In the genomic region with DNA sequence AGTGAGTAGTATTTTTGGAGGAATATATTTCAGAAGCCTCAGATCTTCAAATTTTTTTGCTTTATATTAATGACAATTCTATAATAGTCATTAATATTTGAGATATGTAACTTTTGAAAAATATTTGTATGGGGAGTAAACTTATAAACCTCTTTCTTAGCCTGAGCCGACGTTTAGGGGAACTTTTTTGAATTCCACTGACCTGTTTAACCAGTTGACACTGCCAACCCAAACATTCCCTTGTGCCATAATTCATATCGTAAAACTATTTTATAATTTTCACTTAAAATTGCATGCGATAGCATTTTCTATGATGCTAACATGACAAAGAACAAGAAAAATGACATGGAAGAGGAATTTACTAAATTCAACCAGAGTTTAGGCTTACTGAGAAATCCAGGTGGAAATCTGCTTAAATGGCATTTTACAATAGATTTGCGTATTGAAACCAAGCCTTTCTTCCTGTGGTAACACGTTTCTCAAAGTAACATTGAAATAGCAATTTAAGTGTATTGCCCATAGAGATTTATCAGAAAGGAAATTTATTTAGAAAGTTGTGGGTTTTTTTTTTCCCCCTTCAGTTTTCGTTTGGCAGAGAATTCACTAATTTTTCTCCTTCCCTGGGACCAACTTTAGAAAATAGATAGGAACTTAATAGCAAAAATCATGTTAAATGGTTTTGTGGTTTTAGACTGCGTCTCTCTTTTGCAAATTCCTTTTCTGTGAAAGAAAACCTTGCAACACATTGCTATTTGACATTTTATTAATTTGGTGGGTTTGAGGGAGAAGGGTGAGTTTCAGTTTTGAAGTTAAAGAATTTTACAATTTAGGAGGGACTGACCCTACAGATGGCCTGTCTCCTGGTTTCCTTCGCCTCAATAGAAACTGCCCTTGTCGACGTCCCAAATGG, we compare ENCODE assay signal across 18 cellular contexts.
DNase-seq lines count a peak whose midpoint lies in the region; ATAC-seq, FAIRE-seq and TF ChIP-seq lines count a peak whose summit lies in the region.
"Had no signal": no experiment of that assay in that cellular context is flagged by ENCODE, and none has a peak within 500 bp of the region (broad histone marks: within the 10 kb centered on the region; RNA-seq: fewer than 3 reads in every experiment).

No MANE protein-coding gene starts in this region.

- H3K27ac ChIP-seq in A549 (no peak overlapping the region), PC-3 (ENCODE audit: low read length) (peak overlapping the region; percentile 62), breast epithelium (peak overlapping the region; percentile 29 to 79), left lung (peak overlapping the region; percentile 16 to 21), neural progenitor cell (no peak overlapping the region)

- intact Hi-C loops in PC-3 (cut with micrococcal nuclease) (loop anchor here (5.0 kb wide), 1 partner anchor 47 kb away; no protein-coding TSS in a partner anchor), breast epithelium (cut with DNase I; ENCODE audit: low total_unique reads) (no loop called here), left lung (cut with DNase I) (no loop called here)

- DNase-seq in A549 (ENCODE audit: low read depth in 1 of 2, low spot score in 1 of 2) (no peak), PC-3 (peak; percentile 69), breast epithelium (ENCODE audit: low spot score in 2 of 2) (no peak), left lung (no peak), HCEC 1CT (no peak), neural progenitor cell (ENCODE audit: low spot score) (no peak), HTR-8/SVneo (ENCODE audit: insufficient read length, low spot score) (no peak)
- no peak for DNase-seq in activated CD8-positive, alpha-beta T cell treated with anti-CD3 and anti-CD28 coated beads, Interleukin-2, amount 10 ng/mL, durations not matched to agents 7 days and 5 days
- DNase-seq: activated B cell treated with CpG ODN at 0.5 μM for 24 hours; activated gamma-delta T cell treated with Interleukin-2 at 50 U/mL for 16 hours; HFFc6; kidney glomerular epithelial cell; naive B cell; NCI-H2029; NCI-H524 treated with DMSO at 0.1 percent for 48 hours; stimulated activated CD8-positive, alpha-beta memory T cell treated with anti-CD3 and anti-CD28 coated beads, Interleukin-4, amount 100 ng/mL, for 48 hours; T-helper 1 cell had no signal

- H3F3A ChIP-seq in PC-3 (ENCODE audit: low read length, unreplicated experiment) (no peaks in the 10 kb centered on the region), neural progenitor cell (ENCODE audit: low read depth) (no peaks in the 10 kb centered on the region)

- no peak overlapping the region for H3K27ac Mint-ChIP-seq in neural progenitor cell
- H3K27ac Mint-ChIP-seq in activated CD8-positive, alpha-beta T cell treated with anti-CD3 and anti-CD28 coated beads, Interleukin-2, amount 10 ng/mL, durations not matched to agents 7 days and 5 days: no peak overlapping the region
- H3K27ac Mint-ChIP-seq: activated B cell treated with CpG ODN at 0.5 μM for 24 hours, endodermal cell had no signal

- no peak overlapping the region for H3K4me2 ChIP-seq in A549
- peak overlapping the region; percentile 40 for H3K4me2 ChIP-seq in PC-3 (ENCODE audit: low read length)
- H3K4me2 ChIP-seq in neural progenitor cell: no peak overlapping the region

- WGBS in A549 (ENCODE audit: missing lambda C conversion rate): 89% methylated on average over 11 of the region's 11 CpGs

- H3K4me3 ChIP-seq in A549 (no peak overlapping the region), PC-3 (ENCODE audit: low read length) (peak overlapping the region; percentile 1; the same call in 1 of the 2 replicates), breast epithelium (peak overlapping the region in 1 of 3 donors; percentile 29), left lung (no peak overlapping the region), neural progenitor cell (no peak overlapping the region)

- CTCF ChIA-PET in A549 (lab: Yijun Ruan, JAX): no interaction called here
- CTCF ChIA-PET in PC-3 (lab: Charles Lee): no interaction called here
- CTCF ChIA-PET in activated CD8-positive, alpha-beta T cell treated with anti-CD3 and anti-CD28 coated beads, Interleukin-2, amount 10 ng/mL, durations not matched to agents 7 days and 5 days (lab: Charles Lee): no interaction called here

- H3K79me2 ChIP-seq in PC-3 (ENCODE audit: low read length): peaks cover 66% of the 10 kb centered on the region
- no peaks in the 10 kb centered on the region for H3K79me2 ChIP-seq in neural progenitor cell (ENCODE audit: low read depth)

- no peaks in the 10 kb centered on the region for H3K9me3 ChIP-seq in A549
- H3K9me3 ChIP-seq in PC-3 (ENCODE audit: low read length): no peaks in the 10 kb centered on the region
- H3K9me3 ChIP-seq in breast epithelium: no peaks in the 10 kb centered on the region
- no peaks in the 10 kb centered on the region for H3K9me3 ChIP-seq in left lung
- peaks cover 5% of the 10 kb centered on the region for H3K9me3 ChIP-seq in neural progenitor cell (ENCODE audit: low read depth)

- no peak overlapping the region for H3K9ac ChIP-seq in PC-3 (ENCODE audit: low read length)
- H3K9ac ChIP-seq in neural progenitor cell: no peak overlapping the region

- TF ChIP-seq POLR2A in A549 (IDR thresholded peaks at IDR 0.05; ENCODE audit: low read length) (no peak), breast epithelium (IDR thresholded peaks at IDR 0.05) (no peak)

- no peaks in the 10 kb centered on the region for H3K27me3 ChIP-seq in PC-3 (ENCODE audit: low read length)
- no peaks in the 10 kb centered on the region for H3K27me3 ChIP-seq in breast epithelium
- no peaks in the 10 kb centered on the region for H3K27me3 ChIP-seq in left lung
- no peaks in the 10 kb centered on the region for H3K27me3 ChIP-seq in neural progenitor cell

- BruUV-seq in PC-3 (replicated peaks; lab: Mats Ljungman, UMichigan): no TSS peak

- H3K4me3 Mint-ChIP-seq in neural progenitor cell: no peak overlapping the region
- H3K4me3 Mint-ChIP-seq in activated CD8-positive, alpha-beta T cell treated with anti-CD3 and anti-CD28 coated beads, Interleukin-2, amount 10 ng/mL, durations not matched to agents 7 days and 5 days: no peak overlapping the region
- H3K4me3 Mint-ChIP-seq: activated B cell treated with CpG ODN at 0.5 μM for 24 hours, endodermal cell, naive B cell had no signal

- H4K20me1 ChIP-seq in PC-3 (ENCODE audit: low read length) (no peaks in the 10 kb centered on the region), neural progenitor cell (ENCODE audit: low read depth) (no peaks in the 10 kb centered on the region)

- H2AFZ ChIP-seq in PC-3 (ENCODE audit: low read length) (no peak overlapping the region), neural progenitor cell (replicated peaks) (no peak overlapping the region)

- FAIRE-seq in A549 (lab: Jason Lieb, UNC) (no peak), HTR-8/SVneo (lab: Jason Lieb, UNC) (no peak)

- H3K36me3 ChIP-seq in PC-3 (ENCODE audit: low read depth, low read length) (peaks cover 5% of the 10 kb centered on the region), breast epithelium (no peaks in the 10 kb centered on the region), left lung (no peaks in the 10 kb centered on the region), neural progenitor cell (no peaks in the 10 kb centered on the region)

- H3K36me3 Mint-ChIP-seq in neural progenitor cell: peaks cover 20% of the 10 kb centered on the region
- no peaks in the 10 kb centered on the region for H3K36me3 Mint-ChIP-seq in activated CD8-positive, alpha-beta T cell treated with anti-CD3 and anti-CD28 coated beads, Interleukin-2, amount 10 ng/mL, durations not matched to agents 7 days and 5 days (ENCODE audit: low read depth)
- H3K36me3 Mint-ChIP-seq: naive B cell had no signal

- TF ChIP-seq RAD21 in A549 (conservative IDR thresholded peaks at IDR 0.05 in 1 of 2, IDR thresholded peaks at IDR 0.05 in 1 of 2): no peak

- peaks cover 17% of the 10 kb centered on the region for H3K9me3 Mint-ChIP-seq in neural progenitor cell
- H3K9me3 Mint-ChIP-seq in activated CD8-positive, alpha-beta T cell treated with anti-CD3 and anti-CD28 coated beads, Interleukin-2, amount 10 ng/mL, durations not matched to agents 7 days and 5 days (ENCODE audit: insufficient read depth): no peaks in the 10 kb centered on the region
- H3K9me3 Mint-ChIP-seq: activated B cell treated with CpG ODN at 0.5 μM for 24 hours, HFFc6 had no signal

- peaks cover 2% of the 10 kb centered on the region for H3K27me3 Mint-ChIP-seq in neural progenitor cell (ENCODE audit: insufficient read depth, low read depth)
- peaks cover 3% of the 10 kb centered on the region for H3K27me3 Mint-ChIP-seq in activated CD8-positive, alpha-beta T cell treated with anti-CD3 and anti-CD28 coated beads, Interleukin-2, amount 10 ng/mL, durations not matched to agents 7 days and 5 days (ENCODE audit: low read depth)

- no peaks in the 10 kb centered on the region for H3K9me2 ChIP-seq in PC-3 (replicated peaks; ENCODE audit: low read length)

- no peak for ATAC-seq in A549
- peak; percentile 54 for ATAC-seq in PC-3
- no peak for ATAC-seq in left lung
- ATAC-seq in activated CD8-positive, alpha-beta T cell treated with anti-CD3 and anti-CD28 coated beads, Interleukin-2, amount 10 ng/mL, durations not matched to agents 7 days and 5 days: no peak

- TF ChIP-seq EP300 in A549 (IDR thresholded peaks at IDR 0.05): no peak

- H3K4me1 ChIP-seq in A549 (peaks cover 12% of the 10 kb centered on the region; the same call in 2 of the 3 replicates), PC-3 (ENCODE audit: insufficient read depth, low read length) (peaks cover 51% of the 10 kb centered on the region), breast epithelium (peaks cover 0 to 6% of the 10 kb centered on the region in 2 donors), left lung (peaks cover 29 to 33% of the 10 kb centered on the region in 2 donors), neural progenitor cell (peaks cover 6% of the 10 kb centered on the region)

- POLR2A ChIA-PET in A549 (lab: Yijun Ruan, JAX) (no interaction called here), PC-3 (lab: Charles Lee; ENCODE audit: unreplicated experiment) (no interaction called here)
- POLR2A ChIA-PET in activated CD8-positive, alpha-beta T cell treated with anti-CD3 and anti-CD28 coated beads, Interleukin-2, amount 10 ng/mL, durations not matched to agents 7 days and 5 days (lab: Charles Lee): no interaction called here

- TF ChIP-seq CTCF in A549 (IDR thresholded peaks at IDR 0.05): no peak
- no peak for TF ChIP-seq CTCF in PC-3 (conservative IDR thresholded peaks at IDR 0.05; ENCODE audit: low read depth, low read length)
- TF ChIP-seq CTCF in breast epithelium (IDR thresholded peaks at IDR 0.05): no peak
- TF ChIP-seq CTCF in left lung (IDR thresholded peaks at IDR 0.05): no peak
- no peak for TF ChIP-seq CTCF in neural progenitor cell (IDR thresholded peaks at IDR 0.05)

- peaks cover 16% of the 10 kb centered on the region for H3K4me1 Mint-ChIP-seq in neural progenitor cell
- no peaks in the 10 kb centered on the region for H3K4me1 Mint-ChIP-seq in activated CD8-positive, alpha-beta T cell treated with anti-CD3 and anti-CD28 coated beads, Interleukin-2, amount 10 ng/mL, durations not matched to agents 7 days and 5 days (ENCODE audit: low read depth)
- H3K4me1 Mint-ChIP-seq: activated B cell treated with CpG ODN at 0.5 μM for 24 hours, naive B cell had no signal

TF ChIP-seq in A549, 52 proteins besides CTCF, POLR2A, EP300 and RAD21:
- TF ChIP-seq MAFK (IDR thresholded peaks at IDR 0.05; ENCODE audit: partially characterized antibody) (peak; percentile 59), ZFP36 (IDR thresholded peaks at IDR 0.05; ENCODE audit: borderline replicate concordance, partially characterized antibody) (no peak)
TF ChIP-seq in A549: peak in this region for 1.

Comparison
In these comparisons a context has a peak if more than half of its experiments do, and no peak if none do; other contexts are left out.
1. H3K27ac ChIP-seq: peak in PC-3 (single experiment), breast epithelium (2 of 2) and left lung (2 of 2); none in A549 (0 of 2) and neural progenitor cell (single experiment).